Comparison of ENCODE assay signal across 16 cellular contexts in the genomic region with DNA sequence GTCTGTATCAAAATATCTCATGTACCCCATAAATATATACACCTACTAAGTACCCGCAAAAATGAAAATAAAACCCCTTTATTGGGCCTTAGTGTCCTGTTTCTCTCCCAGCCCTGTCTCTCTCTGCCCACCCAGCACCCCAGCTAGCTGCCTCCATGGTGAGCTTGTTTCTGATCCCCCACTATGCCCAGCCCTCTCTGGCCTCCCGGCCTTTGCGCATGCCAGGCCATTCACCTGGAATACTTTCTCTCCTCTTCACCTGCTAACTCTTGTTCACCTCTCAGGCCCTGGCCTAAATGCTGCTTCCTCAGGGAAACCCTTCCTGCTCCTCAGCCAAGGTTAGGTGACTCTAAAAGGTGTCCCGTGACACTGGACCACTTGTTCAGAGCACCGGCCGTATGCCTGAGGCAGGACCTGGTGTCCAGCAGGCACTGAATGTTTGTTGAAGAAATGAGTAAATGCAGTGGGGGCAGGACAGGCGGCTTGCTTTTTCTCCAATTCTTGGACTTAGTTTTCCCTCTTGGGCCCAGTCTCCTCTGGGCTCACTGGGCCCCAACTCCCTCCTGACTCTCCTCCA. TPM values are rescaled to one million over a fixed set of nuclear protein-coding genes. Genes with fewer than 3 reads are reported as not detected.
A peak's percentile ranks its signal among the peaks of the same experiment; 100 is the strongest.
DNase-seq lines count a peak whose midpoint lies in the region; ATAC-seq, FAIRE-seq and TF ChIP-seq lines count a peak whose summit lies in the region.
"Had no signal": no experiment of that assay in that cellular context is flagged by ENCODE, and none has a peak within 500 bp of the region (broad histone marks: within the 10 kb centered on the region; RNA-seq: fewer than 3 reads in every experiment).

No MANE protein-coding gene starts in this region.

- H3K27ac Mint-ChIP-seq in activated naive CD8-positive, alpha-beta T cell treated with anti-CD3 and anti-CD28 coated beads, Interleukin-2, amount 10 ng/mL, durations not matched to agents 7 days and 5 days = no peak overlapping the region
- no peak overlapping the region for H3K27ac Mint-ChIP-seq in activated naive CD8-positive, alpha-beta T cell treated with anti-CD3 and anti-CD28 coated beads, Interleukin-2, amount 50 U/mL, for 24 hours
- H3K27ac Mint-ChIP-seq: CD4-positive, CD25-positive, alpha-beta regulatory T cell had no signal

- no peak overlapping the region for H3K9ac ChIP-seq in HepG2 (ENCODE audit: insufficient read depth, low read depth, low read length)
- H3K9ac ChIP-seq: BLaER1, GM23248 had no signal

- CTCF ChIA-PET in OCI-LY7 (lab: Charles Lee; ENCODE audit: unreplicated experiment) = no interaction called here
- CTCF ChIA-PET in HepG2 (lab: Yijun Ruan, JAX; ENCODE audit: low intra/inter-chr PET ratio, low total read pairs) = no interaction called here

- peak; percentile 22 for DNase-seq in activated naive CD8-positive, alpha-beta T cell treated with anti-CD3 and anti-CD28 coated beads, Interleukin-2, amount 10 ng/mL, durations not matched to agents 7 days and 5 days
- DNase-seq in activated naive CD8-positive, alpha-beta T cell treated with anti-CD3 and anti-CD28 coated beads, Interleukin-2, amount 50 U/mL, for 24 hours = no peak
- peak; percentile 56 for DNase-seq in RWPE2 (ENCODE audit: low spot score)
- peak; percentile 45 for DNase-seq in posterior vena cava (ENCODE audit: low spot score)
- DNase-seq in OCI-LY7 (ENCODE audit: low spot score) = no peak
- no peak for DNase-seq in HepG2 (ENCODE audit: low spot score)
- DNase-seq: 8988T; AML-193; Calu3; CD4-positive, CD25-positive, alpha-beta regulatory T cell; DMS 273 treated with DMSO at 0.1 percent for 48 hours; GM23248 had no signal

- TF ChIP-seq RAD21 in HepG2 (CRISPR knock-in tag; IDR thresholded peaks at IDR 0.05) = no peak

- H3K27me3 Mint-ChIP-seq in activated naive CD8-positive, alpha-beta T cell treated with anti-CD3 and anti-CD28 coated beads, Interleukin-2, amount 10 ng/mL, durations not matched to agents 7 days and 5 days = peaks cover 10% of the 10 kb centered on the region
- H3K27me3 Mint-ChIP-seq in activated naive CD8-positive, alpha-beta T cell treated with anti-CD3 and anti-CD28 coated beads, Interleukin-2, amount 50 U/mL, for 24 hours = peaks cover 4% of the 10 kb centered on the region

- H2AFZ ChIP-seq in OCI-LY7 (ENCODE audit: low read length) (no peak overlapping the region), HepG2 (ENCODE audit: low read length) (no peak overlapping the region)
- H2AFZ ChIP-seq: GM23248 had no signal

- TF ChIP-seq EP300 in HepG2 (IDR thresholded peaks at IDR 0.05; ENCODE audit: low read depth in 2 of 2, low read length in 2 of 2) (no peak), HepG2 (CRISPR knock-in tag; IDR thresholded peaks at IDR 0.05; ENCODE audit: borderline replicate concordance) (no peak)

- in situ Hi-C loops in HepG2 (cut with HindIII; ENCODE audit: extremely low pct_ligation_motif_present, low pct_unique_long_range_greater_than_20kb) = no loop called here

- H3K9me2 ChIP-seq in OCI-LY7 (ENCODE audit: insufficient read depth, low read length) = no peaks in the 10 kb centered on the region

- no peak for TF ChIP-seq CTCF in RWPE2 (IDR thresholded peaks at IDR 0.05; ENCODE audit: poor library complexity, severe bottlenecking)
- no peak for TF ChIP-seq CTCF in OCI-LY7 (conservative IDR thresholded peaks at IDR 0.05; ENCODE audit: low read length)
- no peak for TF ChIP-seq CTCF in HepG2 (CRISPR knock-in tag; IDR thresholded peaks at IDR 0.05)

- FAIRE-seq in HepG2 (lab: Jason Lieb, UNC) = no peak
- FAIRE-seq: H54 had no signal

- no peaks in the 10 kb centered on the region for H3K9me3 Mint-ChIP-seq in activated naive CD8-positive, alpha-beta T cell treated with anti-CD3 and anti-CD28 coated beads, Interleukin-2, amount 10 ng/mL, durations not matched to agents 7 days and 5 days
- no peaks in the 10 kb centered on the region for H3K9me3 Mint-ChIP-seq in activated naive CD8-positive, alpha-beta T cell treated with anti-CD3 and anti-CD28 coated beads, Interleukin-2, amount 50 U/mL, for 24 hours
- H3K9me3 Mint-ChIP-seq: CD4-positive, CD25-positive, alpha-beta regulatory T cell had no signal

- H3K4me1 ChIP-seq in RWPE2 (ENCODE audit: insufficient read depth, poor library complexity, severe bottlenecking) (no peaks in the 10 kb centered on the region), OCI-LY7 (ENCODE audit: insufficient read depth, low read length, poor library complexity, severe bottlenecking) (no peaks in the 10 kb centered on the region), HepG2 (ENCODE audit: insufficient read depth, low read length) (no peaks in the 10 kb centered on the region)

- H3K27me3 ChIP-seq in RWPE2 (ENCODE audit: insufficient read depth, poor library complexity, severe bottlenecking) (no peaks in the 10 kb centered on the region), HepG2 (ENCODE audit: control insufficient read depth in 1 of 2, insufficient read depth in 2 of 2, low read length in 2 of 2) (peaks cover 2 to 84% of the 10 kb centered on the region in 2 experiments; a peak in 3 of 5 replicates)
- H3K27me3 ChIP-seq: BLaER1 had no signal

- H3K27ac ChIP-seq in RWPE2 (ENCODE audit: poor library complexity, severe bottlenecking) = no peak overlapping the region
- no peak overlapping the region for H3K27ac ChIP-seq in OCI-LY7 (ENCODE audit: low read depth, low read length, poor library complexity, severe bottlenecking)
- H3K27ac ChIP-seq in HepG2 (ENCODE audit: extremely low read length, insufficient read depth, low read length) = no peak overlapping the region
- H3K27ac ChIP-seq: BLaER1, GM23248 had no signal

- no peak for TF ChIP-seq POLR2A in HepG2 (IDR thresholded peaks at IDR 0.05; ENCODE audit: insufficient read depth in 1 of 2, low read depth in 2 of 2, low read length in 2 of 2)

- H3K79me2 ChIP-seq in OCI-LY7 (ENCODE audit: insufficient read depth, low read depth, low read length) (no peaks in the 10 kb centered on the region), HepG2 (ENCODE audit: insufficient read depth, low read length) (no peaks in the 10 kb centered on the region)

- no peaks in the 10 kb centered on the region for H3K9me3 ChIP-seq in RWPE2 (ENCODE audit: severe bottlenecking)
- no peaks in the 10 kb centered on the region for H3K9me3 ChIP-seq in OCI-LY7 (ENCODE audit: low read length)
- H3K9me3 ChIP-seq in HepG2 (ENCODE audit: low read length) = no peaks in the 10 kb centered on the region
- H3K9me3 ChIP-seq: BLaER1 had no signal

- intact Hi-C loops in posterior vena cava (cut with DNase I) = no loop called here
- intact Hi-C loops in OCI-LY7 (cut with micrococcal nuclease; ENCODE audit: unreplicated experiment) = no loop called here
- intact Hi-C loops in HepG2 (cut with micrococcal nuclease; ENCODE audit: unreplicated experiment) = no loop called here

- no peak overlapping the region for H3K4me3 Mint-ChIP-seq in activated naive CD8-positive, alpha-beta T cell treated with anti-CD3 and anti-CD28 coated beads, Interleukin-2, amount 10 ng/mL, durations not matched to agents 7 days and 5 days
- no peak overlapping the region for H3K4me3 Mint-ChIP-seq in activated naive CD8-positive, alpha-beta T cell treated with anti-CD3 and anti-CD28 coated beads, Interleukin-2, amount 50 U/mL, for 24 hours
- H3K4me3 Mint-ChIP-seq: CD4-positive, CD25-positive, alpha-beta regulatory T cell had no signal

- H3K4me1 Mint-ChIP-seq in activated naive CD8-positive, alpha-beta T cell treated with anti-CD3 and anti-CD28 coated beads, Interleukin-2, amount 10 ng/mL, durations not matched to agents 7 days and 5 days = no peaks in the 10 kb centered on the region
- no peaks in the 10 kb centered on the region for H3K4me1 Mint-ChIP-seq in activated naive CD8-positive, alpha-beta T cell treated with anti-CD3 and anti-CD28 coated beads, Interleukin-2, amount 50 U/mL, for 24 hours

- H3K4me2 ChIP-seq in OCI-LY7 (ENCODE audit: low read length) = no peak overlapping the region
- no peak overlapping the region for H3K4me2 ChIP-seq in HepG2 (ENCODE audit: low read depth, low read length)
- H3K4me2 ChIP-seq: BLaER1 had no signal

- H3K36me3 Mint-ChIP-seq in activated naive CD8-positive, alpha-beta T cell treated with anti-CD3 and anti-CD28 coated beads, Interleukin-2, amount 10 ng/mL, durations not matched to agents 7 days and 5 days = no peaks in the 10 kb centered on the region
- H3K36me3 Mint-ChIP-seq in activated naive CD8-positive, alpha-beta T cell treated with anti-CD3 and anti-CD28 coated beads, Interleukin-2, amount 50 U/mL, for 24 hours (ENCODE audit: low read depth) = no peaks in the 10 kb centered on the region
- H3K36me3 Mint-ChIP-seq: CD4-positive, CD25-positive, alpha-beta regulatory T cell had no signal

- WGBS in HepG2 (ENCODE audit: low lambda C conversion rate) = 49% methylated on average over 6 of the region's 7 CpGs

- ATAC-seq in activated naive CD8-positive, alpha-beta T cell treated with anti-CD3 and anti-CD28 coated beads, Interleukin-2, amount 10 ng/mL, durations not matched to agents 7 days and 5 days (ENCODE audit: low read depth) = no peak
- ATAC-seq in activated naive CD8-positive, alpha-beta T cell treated with anti-CD3 and anti-CD28 coated beads, Interleukin-2, amount 50 U/mL, for 24 hours = no peak
- ATAC-seq in RWPE2 (ENCODE audit: low read depth) (no peak), HG03039 (IDR thresholded peaks at IDR 0.05; ENCODE audit: unreplicated experiment) (no peak), HepG2 (no peak)
- ATAC-seq: HCT116 had no signal

- H3K36me3 ChIP-seq in RWPE2 (ENCODE audit: low read depth) (no peaks in the 10 kb centered on the region), OCI-LY7 (ENCODE audit: insufficient read depth, low read length) (no peaks in the 10 kb centered on the region), HepG2 (replicated peaks in 1 of 2; ENCODE audit: control insufficient read depth in 1 of 2, insufficient read depth in 2 of 2, low read length in 2 of 2) (no peaks in the 10 kb centered on the region)
- H3K36me3 ChIP-seq: BLaER1 had no signal

- H4K20me1 ChIP-seq in OCI-LY7 (ENCODE audit: insufficient read depth, low read length) = no peaks in the 10 kb centered on the region
- no peaks in the 10 kb centered on the region for H4K20me1 ChIP-seq in HepG2 (ENCODE audit: insufficient read depth, low read length)
- H4K20me1 ChIP-seq: BLaER1 had no signal

- BruUV-seq in OCI-LY7 (replicated peaks; lab: Mats Ljungman, UMichigan) = no TSS peak
- no TSS peak for BruUV-seq in HepG2 (replicated peaks; lab: Mats Ljungman, UMichigan)

- no peak overlapping the region for H3K4me3 ChIP-seq in RWPE2 (ENCODE audit: severe bottlenecking)
- H3K4me3 ChIP-seq in OCI-LY7 (ENCODE audit: low read depth, low read length, poor library complexity, severe bottlenecking) = no peak overlapping the region
- H3K4me3 ChIP-seq in HepG2 (replicated peaks in 1 of 3; ENCODE audit: insufficient read depth in 1 of 3, low read depth in 2 of 3, low read length in 3 of 3) = no peak overlapping the region
- H3K4me3 ChIP-seq: BLaER1, GM23248 had no signal

- POLR2A ChIA-PET in activated naive CD8-positive, alpha-beta T cell treated with anti-CD3 and anti-CD28 coated beads, Interleukin-2, amount 10 ng/mL, durations not matched to agents 7 days and 5 days (lab: Charles Lee) = no interaction called here
- POLR2A ChIA-PET in OCI-LY7 (lab: Charles Lee) (no interaction called here), HepG2 (lab: Yijun Ruan, JAX) (no interaction called here)

RNA-seq across cellular contexts. Expression of a gene that starts 58.5 kb away (rescaled TPM):
- under 1 TPM; 0.08 to 0.09 TPM for total RNA-seq in activated naive CD8-positive, alpha-beta T cell treated with anti-CD3 and anti-CD28 coated beads, Interleukin-2, amount 10 ng/mL, durations not matched to agents 7 days and 5 days
- total RNA-seq in posterior vena cava (under 1 TPM; 0.14 TPM), OCI-LY7 (2022) (0.11 and 0.15 TPM in 2 replicates), HepG2 (2016; rRNA removed; fragmentation: Illumina TruSeq; extraction: Trizol) (not detected in 2 replicates)
- 0.08 and 0.13 TPM in 2 replicates for total RNA-seq in OCI-LY7 (2014; rRNA removed; shearing (Covaris generic))
- not detected in 2 replicates for total RNA-seq in HepG2 (2016; cell fraction: cytosol; rRNA removed; fragmentation: Illumina TruSeq; extraction: Trizol; ENCODE audit: low read depth)
- total RNA-seq in HepG2 (2016; cell fraction: insoluble cytoplasmic fraction; rRNA removed; fragmentation: Illumina TruSeq; extraction: Trizol) = not detected in 2 replicates
- not detected in 2 replicates for total RNA-seq in HepG2 (2016; cell fraction: membrane; rRNA removed; fragmentation: Illumina TruSeq; extraction: Trizol)
- 0.09 TPM in 1 of 2 replicates, not detected in the other for total RNA-seq in HepG2 (2016; cell fraction: nucleus; rRNA removed; fragmentation: Illumina TruSeq; extraction: Trizol)
- polyA plus RNA-seq in HepG2 (2011; rRNA removed) = 0.07 and 0.13 TPM in 2 replicates
- 0.04 and 0.06 TPM in 2 replicates for polyA plus RNA-seq in HepG2 (2011; cell fraction: cytosol; rRNA removed)
- 0.16 and 0.32 TPM in 2 replicates for polyA plus RNA-seq in HepG2 (2011; cell fraction: nucleus; rRNA removed)
- polyA plus RNA-seq in HepG2 (2012) = 0.07 and 0.13 TPM in 2 replicates
- not detected in 2 replicates for polyA plus RNA-seq in HepG2 (2016; cell fraction: cytosol; fragmentation: Illumina TruSeq; extraction: Trizol; ENCODE audit: low read depth)
- polyA plus RNA-seq in HepG2 (2016; cell fraction: insoluble cytoplasmic fraction; fragmentation: Illumina TruSeq; extraction: Trizol; ENCODE audit: low read depth) = not detected in 2 replicates
- not detected in 2 replicates for polyA plus RNA-seq in HepG2 (2016; cell fraction: membrane; fragmentation: Illumina TruSeq; extraction: Trizol; ENCODE audit: low read depth)
- polyA plus RNA-seq in HepG2 (2016; cell fraction: nucleus; fragmentation: Illumina TruSeq; extraction: Trizol; ENCODE audit: insufficient read depth, low read depth) = 0.10 TPM in 1 of 2 replicates, not detected in the other
- polyA minus RNA-seq in HepG2 (2011; rRNA and poly(A)+ RNA removed; ENCODE audit: low replicate concordance) = 0.10 TPM in 1 of 2 replicates, not detected in the other
- polyA minus RNA-seq in HepG2 (2011; cell fraction: cytosol; rRNA and poly(A)+ RNA removed) = not detected in 2 replicates
- 0.12 TPM in 1 of 2 replicates, not detected in the other for polyA minus RNA-seq in HepG2 (2011; cell fraction: nucleus; rRNA and poly(A)+ RNA removed)
- total RNA-seq: Calu3; CD4-positive, CD25-positive, alpha-beta regulatory T cell had no signal
- polyA plus RNA-seq: CD4-positive, CD25-positive, alpha-beta regulatory T cell; GM23248 had no signal

Comparison
In these comparisons a context has a peak if more than half of its experiments do, and no peak if none do; other contexts are left out.
1. DNase-seq: peak in activated naive CD8-positive, alpha-beta T cell treated with anti-CD3 and anti-CD28 coated beads, Interleukin-2, amount 10 ng/mL, durations not matched to agents 7 days and 5 days (single experiment), RWPE2 (single experiment) and posterior vena cava (single experiment); none in activated naive CD8-positive, alpha-beta T cell treated with anti-CD3 and anti-CD28 coated beads, Interleukin-2, amount 50 U/mL, for 24 hours (single experiment), OCI-LY7 (single experiment) and HepG2 (single experiment).